Comparison of ENCODE assay signal across 18 cellular contexts in genomic region chr5:171315925-171316257, GRCh38. TPM values are rescaled to one million over a fixed set of nuclear protein-coding genes. Genes with fewer than 3 reads are reported as not detected.
A peak's percentile ranks its signal among the peaks of the same experiment; 100 is the strongest.
DNase-seq lines count a peak whose midpoint lies in the region; ATAC-seq and TF ChIP-seq lines count a peak whose summit lies in the region.
"Had no signal": no experiment of that assay in that cellular context is flagged by ENCODE, and none has a peak within 500 bp of the region (broad histone marks: within the 10 kb centered on the region; RNA-seq: fewer than 3 reads in every experiment).

No MANE protein-coding gene starts in this region.

- TF ChIP-seq CTCF in heart left ventricle (IDR thresholded peaks at IDR 0.05) (no peak), brain (conservative IDR thresholded peaks at IDR 0.05) (no peak), tibial artery (IDR thresholded peaks at IDR 0.05) (no peak)

- ATAC-seq in heart left ventricle (no peak), left ventricle myocardium superior (no peak), GM18520 (IDR thresholded peaks at IDR 0.05; ENCODE audit: unreplicated experiment) (no peak)
- no peak for ATAC-seq in naive thymus-derived CD4-positive, alpha-beta T cell

- no peak overlapping the region for H3K27ac Mint-ChIP-seq in brain
- peak overlapping the region in 1 of 9 donors; percentile 5 for H3K27ac Mint-ChIP-seq in naive thymus-derived CD4-positive, alpha-beta T cell
- H3K27ac Mint-ChIP-seq: activated naive CD4-positive, alpha-beta T cell treated with anti-CD3 and anti-CD28 coated beads for 36 hours had no signal

- CTCF ChIA-PET in naive thymus-derived CD4-positive, alpha-beta T cell (lab: Charles Lee): no interaction called here

- H3K36me3 ChIP-seq in heart left ventricle (no peaks in the 10 kb centered on the region), tibial artery (no peaks in the 10 kb centered on the region)
- no peaks in the 10 kb centered on the region for H3K36me3 ChIP-seq in naive thymus-derived CD4-positive, alpha-beta T cell (ENCODE audit: control insufficient read depth in 2 of 3, insufficient read depth in 3 of 3, low read length in 3 of 3)
- H3K36me3 ChIP-seq: right atrium auricular region had no signal

- H3K9me3 ChIP-seq in heart left ventricle (no peaks in the 10 kb centered on the region), tibial artery (no peaks in the 10 kb centered on the region)
- no peaks in the 10 kb centered on the region for H3K9me3 ChIP-seq in naive thymus-derived CD4-positive, alpha-beta T cell (ENCODE audit: control insufficient read depth in 2 of 3, low read length in 3 of 3)
- H3K9me3 ChIP-seq: right atrium auricular region had no signal

- H3K4me1 ChIP-seq in heart left ventricle: peaks cover 0 to 57% (median 40%) of the 10 kb centered on the region in 12 donors
- H3K4me1 ChIP-seq in naive thymus-derived CD4-positive, alpha-beta T cell (ENCODE audit: control insufficient read depth in 2 of 2, insufficient read depth in 2 of 2, low read length in 2 of 2): no peaks in the 10 kb centered on the region
- H3K4me1 ChIP-seq in tibial artery: peaks cover 0 to 54% (median 48%) of the 10 kb centered on the region in 4 donors

- peaks cover 60 to 100% (median 95%) of the 10 kb centered on the region in 9 donors for H3K27me3 ChIP-seq in heart left ventricle
- H3K27me3 ChIP-seq in naive thymus-derived CD4-positive, alpha-beta T cell (ENCODE audit: control insufficient read depth in 2 of 2, insufficient read depth in 2 of 2, low read length in 2 of 2): no peaks in the 10 kb centered on the region
- peaks cover 0 to 100% of the 10 kb centered on the region in 2 donors for H3K27me3 ChIP-seq in tibial artery

- TF ChIP-seq POLR2A in heart left ventricle (IDR thresholded peaks at IDR 0.05): no peak

- DNase-seq in heart left ventricle: no peak
- no peak for DNase-seq in left ventricle myocardium superior
- DNase-seq in naive thymus-derived CD4-positive, alpha-beta T cell: no peak
- DNase-seq in tibial artery: peak in 1 of 2 donors; percentile 51
- no peak for DNase-seq in RKO (ENCODE audit: low spot score)
- DNase-seq in NCI-H345 (lab: John Stamatoyannopoulos, UW): no peak
- DNase-seq: activated naive CD4-positive, alpha-beta T cell treated with anti-CD3 and anti-CD28 coated beads for 36 hours; effector CD4-positive, alpha-beta T cell; NCI-H2081; NCI-H526 treated with DMSO at 0.1 percent for 48 hours; PC-9 had no signal

- H3K4me3 Mint-ChIP-seq in brain: peak overlapping the region in 4 of 5 experiments; percentile 37 to 70 (median 68)
- H3K4me3 Mint-ChIP-seq in naive thymus-derived CD4-positive, alpha-beta T cell: peak overlapping the region in 7 of 10 donors; percentile 25 to 60 (median 41)
- H3K4me3 Mint-ChIP-seq: activated naive CD4-positive, alpha-beta T cell treated with anti-CD3 and anti-CD28 coated beads for 36 hours had no signal

- H3K4me3 ChIP-seq in heart left ventricle (peak overlapping the region in 10 of 12 donors; percentile 11 to 37 (median 16)), tibial artery (peak overlapping the region; percentile 8 to 45)
- H3K4me3 ChIP-seq in naive thymus-derived CD4-positive, alpha-beta T cell (ENCODE audit: low read length): no peak overlapping the region
- H3K4me3 ChIP-seq: PC-9 had no signal

- H3K27ac ChIP-seq in heart left ventricle (no peak overlapping the region), tibial artery (no peak overlapping the region)
- no peak overlapping the region for H3K27ac ChIP-seq in naive thymus-derived CD4-positive, alpha-beta T cell (ENCODE audit: low read depth, low read length)
- H3K27ac ChIP-seq: PC-9, right atrium auricular region had no signal

- POLR2A ChIA-PET in naive thymus-derived CD4-positive, alpha-beta T cell (lab: Charles Lee): no interaction called here

- peaks cover 29% of the 10 kb centered on the region for H3K4me1 Mint-ChIP-seq in brain
- H3K4me1 Mint-ChIP-seq in naive thymus-derived CD4-positive, alpha-beta T cell: peaks cover 9 to 21% (median 16%) of the 10 kb centered on the region in 7 donors

- no peaks in the 10 kb centered on the region for H3K36me3 Mint-ChIP-seq in brain
- peaks cover 0 to 6% (median 5%) of the 10 kb centered on the region in 5 donors for H3K36me3 Mint-ChIP-seq in naive thymus-derived CD4-positive, alpha-beta T cell

- H3K9me3 Mint-ChIP-seq in brain: peaks cover 0 to 6% (median 2%) of the 10 kb centered on the region in 5 experiments
- H3K9me3 Mint-ChIP-seq in naive thymus-derived CD4-positive, alpha-beta T cell: peaks cover 0 to 5% (median 0%) of the 10 kb centered on the region in 11 donors
- H3K9me3 Mint-ChIP-seq: activated naive CD4-positive, alpha-beta T cell treated with anti-CD3 and anti-CD28 coated beads for 36 hours had no signal

- peaks cover 97% of the 10 kb centered on the region for H3K27me3 Mint-ChIP-seq in brain
- peaks cover 63 to 86% (median 70%) of the 10 kb centered on the region in 5 donors for H3K27me3 Mint-ChIP-seq in naive thymus-derived CD4-positive, alpha-beta T cell

- intact Hi-C loops in heart left ventricle (cut with DNase I) (no loop called here), left ventricle myocardium superior (cut with micrococcal nuclease) (no loop called here), tibial artery (cut with DNase I; ENCODE audit: low total_unique reads) (no loop called here)
- intact Hi-C loops in naive thymus-derived CD4-positive, alpha-beta T cell (cut with micrococcal nuclease): no loop called here

- 8 to 15% (median 10%) methylated on average over 20 of the region's 20 CpGs for WGBS in heart left ventricle, 4 donors

RNA-seq across cellular contexts. Expression of gene TLX3, which starts 6.8 kb away (rescaled TPM):
- under 1 TPM in 1 of 9 donors, not detected in 8; 0.15 TPM for total RNA-seq in heart left ventricle
- polyA plus RNA-seq in heart left ventricle: not detected
- total RNA-seq in left ventricle myocardium superior: not detected
- polyA plus RNA-seq in brain (ENCODE audit: insufficient read depth, low read depth, low replicate concordance): 11.1 TPM
- not detected for total RNA-seq in naive thymus-derived CD4-positive, alpha-beta T cell
- polyA plus RNA-seq in naive thymus-derived CD4-positive, alpha-beta T cell: not detected
- total RNA-seq: activated naive CD4-positive, alpha-beta T cell treated with anti-CD3 and anti-CD28 coated beads for 36 hours; bronchial epithelial cell; G401; lower leg skin; PC-9; right atrium auricular region had no signal
- polyA plus RNA-seq: neural cell had no signal
